Comparison of ENCODE assay signal across 33 cellular contexts in genomic region chr4:123643691-123644090, GRCh38.
"Had no signal": no experiment of that assay in that cellular context is flagged by ENCODE, and none has a peak within 500 bp of the region (broad histone marks: within the 10 kb centered on the region; RNA-seq: fewer than 3 reads in every experiment).

No MANE protein-coding gene starts in this region.

- H3K27ac ChIP-seq: ascending aorta, cardiac muscle cell, coronary artery, pancreas, prostate gland, right atrium auricular region, stomach, thyroid gland, upper lobe of left lung, WERI-Rb-1 had no signal

- DNase-seq: activated CD4-positive, alpha-beta memory T cell treated with anti-CD3 and anti-CD28 coated beads for 36 hours; activated CD4-positive, alpha-beta T cell treated with anti-CD3 and anti-CD28 coated beads, Interleukin-2, amount 10 ng/mL, durations not matched to agents 24 days and 14 days; activated CD8-positive, alpha-beta memory T cell treated with anti-CD3 and anti-CD28 coated beads, Interleukin-2, amount 50 U/mL, for 4 hours; activated effector memory CD4-positive, alpha-beta T cell treated with anti-CD3 and anti-CD28 coated beads, Interleukin-2, amount 50 U/mL, for 16 hours; activated naive CD4-positive, alpha-beta T cell treated with anti-CD3 and anti-CD28 coated beads for 36 hours; activated naive CD8-positive, alpha-beta T cell treated with anti-CD3 and anti-CD28 coated beads, Interleukin-2, amount 10 ng/mL, durations not matched to agents 7 days and 5 days; activated T-cell treated with anti-CD3 and anti-CD28 coated beads, Interleukin-2, amount 50 U/mL, for 1 hour; effector memory CD8-positive, alpha-beta T cell; head of caudate nucleus; hippocampal formation; immature natural killer cell; kidney; left colon; mammary epithelial cell; naive B cell; nucleus accumbens; pancreas; stimulated activated CD4-positive, alpha-beta T cell treated with anti-CD3 and anti-CD28 coated beads, Interleukin-15, amount 100 ng/mL, for 24 hours; stimulated activated CD4-positive, alpha-beta T cell treated with anti-CD3 and anti-CD28 coated beads, Interleukin-2, amount 100 ng/mL, for 24 hours; stimulated activated naive B cell treated with anti-CD40 and anti-IgM and Interleukin-4, amounts not matched to agents 10 μg/mL and 1 μg/mL and 100 μg/mL, for 72 hours; stomach; T1000; thyroid gland; upper lobe of left lung; WERI-Rb-1 had no signal

- H3K27me3 ChIP-seq: ascending aorta, cardiac muscle cell, right atrium auricular region, stomach, thyroid gland, upper lobe of left lung had no signal

- H3K4me1 Mint-ChIP-seq: immature natural killer cell had no signal

- H3K36me3 ChIP-seq: ascending aorta, cardiac muscle cell, pancreas, prostate gland, right atrium auricular region, stomach, thyroid gland, upper lobe of left lung, WERI-Rb-1 had no signal

- H3K36me3 Mint-ChIP-seq: activated CD4-positive, alpha-beta memory T cell treated with anti-CD3 and anti-CD28 coated beads for 36 hours; brain; immature natural killer cell; naive B cell had no signal

- ATAC-seq: activated CD4-positive, CD25-positive, alpha-beta regulatory T cell treated with anti-CD3 and anti-CD28 coated beads, Interleukin-2, amount 50 U/mL, for 24 hours; effector memory CD8-positive, alpha-beta T cell; left colon; pancreas; stimulated activated naive B cell treated with anti-CD40 and anti-IgM and Interleukin-4, amounts not matched to agents 10 μg/mL and 1 μg/mL and 100 μg/mL, for 72 hours had no signal

- H3K4me3 ChIP-seq: ascending aorta, cardiac muscle cell, coronary artery, pancreas, prostate gland, right atrium auricular region, stomach, thyroid gland, upper lobe of left lung had no signal

- H3K4me3 Mint-ChIP-seq: activated CD4-positive, alpha-beta memory T cell treated with anti-CD3 and anti-CD28 coated beads for 36 hours; activated CD4-positive, alpha-beta T cell treated with anti-CD3 and anti-CD28 coated beads, Interleukin-2, amount 10 ng/mL, durations not matched to agents 24 days and 14 days; activated naive CD4-positive, alpha-beta T cell treated with anti-CD3 and anti-CD28 coated beads for 36 hours; activated naive CD8-positive, alpha-beta T cell treated with anti-CD3 and anti-CD28 coated beads, Interleukin-2, amount 10 ng/mL, durations not matched to agents 7 days and 5 days; activated T-helper 1 cell treated with anti-CD3 and anti-CD28 coated beads, Interleukin-12 subunit alpha, Interleukin-12 subunit beta, Interleukin-2, Interleukin-4 antibody, amounts not matched to agents 30 ng/mL and 10 ng/mL and 1 ng/mL, durations not matched to agents 14 hours and 24 hours and 36 hours; brain; effector memory CD8-positive, alpha-beta T cell; immature natural killer cell; naive B cell; stimulated activated naive B cell treated with anti-CD40 and anti-IgM and Interleukin-4, amounts not matched to agents 10 μg/mL and 1 μg/mL and 100 μg/mL, for 72 hours had no signal

- H3K9me3 ChIP-seq: ascending aorta, pancreas, prostate gland, right atrium auricular region, stomach, thyroid gland, upper lobe of left lung had no signal

- H3K27me3 Mint-ChIP-seq: activated naive CD8-positive, alpha-beta T cell treated with anti-CD3 and anti-CD28 coated beads, Interleukin-2, amount 10 ng/mL, durations not matched to agents 7 days and 5 days; brain; effector memory CD8-positive, alpha-beta T cell had no signal

- H3K27ac Mint-ChIP-seq: activated CD4-positive, alpha-beta memory T cell treated with anti-CD3 and anti-CD28 coated beads for 36 hours; activated CD4-positive, alpha-beta T cell treated with anti-CD3 and anti-CD28 coated beads, Interleukin-2, amount 10 ng/mL, durations not matched to agents 24 days and 14 days; activated naive CD4-positive, alpha-beta T cell treated with anti-CD3 and anti-CD28 coated beads for 36 hours; activated naive CD8-positive, alpha-beta T cell treated with anti-CD3 and anti-CD28 coated beads, Interleukin-2, amount 10 ng/mL, durations not matched to agents 7 days and 5 days; activated T-helper 1 cell treated with anti-CD3 and anti-CD28 coated beads, Interleukin-12 subunit alpha, Interleukin-12 subunit beta, Interleukin-2, Interleukin-4 antibody, amounts not matched to agents 30 ng/mL and 10 ng/mL and 1 ng/mL, durations not matched to agents 14 hours and 24 hours and 36 hours; effector memory CD8-positive, alpha-beta T cell; immature natural killer cell; naive B cell; stimulated activated naive B cell treated with anti-CD40 and anti-IgM and Interleukin-4, amounts not matched to agents 10 μg/mL and 1 μg/mL and 100 μg/mL, for 72 hours had no signal

- H3K4me1 ChIP-seq: ascending aorta, prostate gland, right atrium auricular region, thyroid gland, upper lobe of left lung had no signal

- H3K9me3 Mint-ChIP-seq: activated CD4-positive, alpha-beta memory T cell treated with anti-CD3 and anti-CD28 coated beads for 36 hours; activated CD4-positive, alpha-beta T cell treated with anti-CD3 and anti-CD28 coated beads, Interleukin-2, amount 10 ng/mL, durations not matched to agents 24 days and 14 days; activated naive CD4-positive, alpha-beta T cell treated with anti-CD3 and anti-CD28 coated beads for 36 hours; brain; immature natural killer cell; stimulated activated naive B cell treated with anti-CD40 and anti-IgM and Interleukin-4, amounts not matched to agents 10 μg/mL and 1 μg/mL and 100 μg/mL, for 72 hours had no signal
